ENCODE assay signal across 1 cellular context in the genomic region with DNA sequence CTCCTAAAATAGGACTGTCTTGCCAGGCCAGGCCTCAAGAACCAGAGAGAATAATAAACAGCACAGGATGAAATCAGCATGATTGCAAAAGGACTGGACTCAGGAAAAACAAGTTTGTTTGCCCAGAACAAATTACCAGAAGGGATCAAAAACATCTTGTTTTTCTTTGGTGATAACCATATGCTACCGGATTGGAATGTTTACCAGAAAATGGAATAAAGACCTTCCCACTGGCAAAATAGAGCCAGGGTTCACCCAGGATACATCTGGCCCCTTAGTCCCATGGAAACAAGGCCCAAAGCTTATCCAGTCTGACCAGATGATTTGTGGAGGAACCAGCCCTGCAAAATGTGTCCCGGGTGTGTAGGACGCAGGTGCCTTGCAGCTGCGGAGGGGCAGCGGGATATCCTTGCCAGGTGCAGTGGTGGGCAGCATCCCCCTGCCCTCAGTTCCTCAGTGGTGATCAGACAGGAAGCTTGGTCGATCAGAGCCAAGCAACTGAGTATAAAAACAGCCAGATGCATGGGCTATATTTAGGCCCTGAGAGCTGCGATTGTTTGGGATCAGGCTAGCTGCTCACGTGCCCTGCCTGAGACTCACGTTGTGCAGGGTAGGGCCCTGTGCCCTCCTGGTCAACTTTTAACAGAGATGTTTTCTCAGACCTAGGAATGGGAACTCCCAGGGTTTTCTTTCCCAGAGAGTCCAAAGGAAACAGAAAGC.
A peak's percentile ranks its signal among the peaks of the same experiment; 100 is the strongest.
TF ChIP-seq lines count a peak whose summit lies in the region.

No MANE protein-coding gene starts in this region.

TF ChIP-seq in HepG2, 621 proteins besides CTCF, POLR2A, EP300 and RAD21 (continued from another document and continues in another):
- TF ChIP-seq ZBTB10 (CRISPR knock-in tag; IDR thresholded peaks at IDR 0.05; ENCODE audit: borderline replicate concordance): no peak
- TF ChIP-seq CHD2 (IDR thresholded peaks at IDR 0.05; ENCODE audit: low read depth, low read length): no peak
- TF ChIP-seq, protein P1, sequence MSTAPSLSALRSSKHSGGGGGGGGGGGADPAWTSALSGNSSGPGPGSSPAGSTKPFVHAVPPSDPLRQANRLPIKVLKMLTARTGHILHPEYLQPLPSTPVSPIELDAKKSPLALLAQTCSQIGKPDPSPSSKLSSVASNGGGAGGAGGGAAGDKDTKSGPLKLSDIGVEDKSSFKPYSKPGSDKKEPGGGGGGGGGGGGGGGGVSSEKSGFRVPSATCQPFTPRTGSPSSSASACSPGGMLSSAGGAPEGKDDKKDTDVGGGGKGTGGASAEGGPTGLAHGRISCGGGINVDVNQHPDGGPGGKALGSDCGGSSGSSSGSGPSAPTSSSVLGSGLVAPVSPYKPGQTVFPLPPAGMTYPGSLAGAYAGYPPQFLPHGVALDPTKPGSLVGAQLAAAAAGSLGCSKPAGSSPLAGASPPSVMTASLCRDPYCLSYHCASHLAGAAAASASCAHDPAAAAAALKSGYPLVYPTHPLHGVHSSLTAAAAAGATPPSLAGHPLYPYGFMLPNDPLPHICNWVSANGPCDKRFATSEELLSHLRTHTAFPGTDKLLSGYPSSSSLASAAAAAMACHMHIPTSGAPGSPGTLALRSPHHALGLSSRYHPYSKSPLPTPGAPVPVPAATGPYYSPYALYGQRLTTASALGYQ (CRISPR knock-in tag; IDR thresholded peaks at IDR 0.05): peak; percentile 75; the same call in 1 of the 2 replicates
- TF ChIP-seq REXO4 (CRISPR knock-in tag; IDR thresholded peaks at IDR 0.05; ENCODE audit: borderline replicate concordance): no peak
- TF ChIP-seq NCOA2 (CRISPR knock-in tag; IDR thresholded peaks at IDR 0.05): peak; percentile 100
- TF ChIP-seq MXD1 (CRISPR knock-in tag; IDR thresholded peaks at IDR 0.05): no peak
- no peak for TF ChIP-seq NCOA1 (CRISPR knock-in tag; IDR thresholded peaks at IDR 0.05)
- TF ChIP-seq ZNF414 (CRISPR knock-in tag; IDR thresholded peaks at IDR 0.05): 0 out of 2 replicates have a peak, but pooled peaks have one; percentile 47
- TF ChIP-seq ZNF256 (CRISPR knock-in tag; conservative IDR thresholded peaks at IDR 0.05): no peak
- peak; percentile 75; the same call in 1 of the 2 replicates for TF ChIP-seq SIX1 (CRISPR knock-in tag; IDR thresholded peaks at IDR 0.05; ENCODE audit: borderline replicate concordance)
- no peak for TF ChIP-seq NR3C1 (CRISPR knock-in tag; IDR thresholded peaks at IDR 0.05)
- peak; percentile 64 for TF ChIP-seq ZKSCAN1 (IDR thresholded peaks at IDR 0.05; ENCODE audit: low read length)
- no peak for TF ChIP-seq ZNF343 (CRISPR knock-in tag; IDR thresholded peaks at IDR 0.05)
- no peak for TF ChIP-seq SETDB1 (CRISPR knock-in tag; IDR thresholded peaks at IDR 0.05; ENCODE audit: borderline replicate concordance)
- TF ChIP-seq KMT2A (CRISPR knock-in tag; IDR thresholded peaks at IDR 0.05): no peak
- TF ChIP-seq CHCHD3 (CRISPR knock-in tag; IDR thresholded peaks at IDR 0.05): no peak
- peak; percentile 78 for TF ChIP-seq NR2F6 (IDR thresholded peaks at IDR 0.05)
- TF ChIP-seq NR2F6 (CRISPR knock-in tag; IDR thresholded peaks at IDR 0.05): peak; percentile 80
- no peak for TF ChIP-seq ZNF549 (CRISPR knock-in tag; IDR thresholded peaks at IDR 0.05)
- TF ChIP-seq ZNF318 (CRISPR knock-in tag; IDR thresholded peaks at IDR 0.05): no peak
- peak; percentile 53; the same call in 1 of the 2 replicates for TF ChIP-seq ZKSCAN8 (CRISPR knock-in tag; IDR thresholded peaks at IDR 0.05; ENCODE audit: borderline replicate concordance)
- no peak for TF ChIP-seq IKZF1 (IDR thresholded peaks at IDR 0.05)
- TF ChIP-seq ZNF646 (CRISPR knock-in tag; IDR thresholded peaks at IDR 0.05): no peak
- TF ChIP-seq ZBTB7A (CRISPR knock-in tag; IDR thresholded peaks at IDR 0.05): no peak
- no peak for TF ChIP-seq PRMT3 (CRISPR knock-in tag; IDR thresholded peaks at IDR 0.05; ENCODE audit: borderline replicate concordance, low read depth)
- TF ChIP-seq TCF12 (IDR thresholded peaks at IDR 0.05): no peak
- no peak for TF ChIP-seq TCF12 (CRISPR knock-in tag; IDR thresholded peaks at IDR 0.05)
- TF ChIP-seq ZNF562 (CRISPR knock-in tag; IDR thresholded peaks at IDR 0.05; ENCODE audit: borderline replicate concordance): no peak
- TF ChIP-seq, protein P2, sequence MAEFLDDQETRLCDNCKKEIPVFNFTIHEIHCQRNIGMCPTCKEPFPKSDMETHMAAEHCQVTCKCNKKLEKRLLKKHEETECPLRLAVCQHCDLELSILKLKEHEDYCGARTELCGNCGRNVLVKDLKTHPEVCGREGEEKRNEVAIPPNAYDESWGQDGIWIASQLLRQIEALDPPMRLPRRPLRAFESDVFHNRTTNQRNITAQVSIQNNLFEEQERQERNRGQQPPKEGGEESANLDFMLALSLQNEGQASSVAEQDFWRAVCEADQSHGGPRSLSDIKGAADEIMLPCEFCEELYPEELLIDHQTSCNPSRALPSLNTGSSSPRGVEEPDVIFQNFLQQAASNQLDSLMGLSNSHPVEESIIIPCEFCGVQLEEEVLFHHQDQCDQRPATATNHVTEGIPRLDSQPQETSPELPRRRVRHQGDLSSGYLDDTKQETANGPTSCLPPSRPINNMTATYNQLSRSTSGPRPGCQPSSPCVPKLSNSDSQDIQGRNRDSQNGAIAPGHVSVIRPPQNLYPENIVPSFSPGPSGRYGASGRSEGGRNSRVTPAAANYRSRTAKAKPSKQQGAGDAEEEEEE (CRISPR knock-in tag; IDR thresholded peaks at IDR 0.05; ENCODE audit: borderline replicate concordance): no peak
- no peak for TF ChIP-seq SMAD1 (CRISPR knock-in tag; IDR thresholded peaks at IDR 0.05; ENCODE audit: borderline replicate concordance, low read depth)
